8 cellular contexts compared by ENCODE assay signal in genomic region chr4:165328101-165328425, GRCh38. TPM values are rescaled to one million over a fixed set of nuclear protein-coding genes. Genes with fewer than 3 reads are reported as not detected.
DNase-seq lines count a peak whose midpoint lies in the region; ATAC-seq, FAIRE-seq and TF ChIP-seq lines count a peak whose summit lies in the region.

No MANE protein-coding gene starts in this region.

- DNase-seq in Caco-2 (no peak), neuronal stem cell (ENCODE audit: low spot score) (no peak), sciatic nerve (ENCODE audit: low spot score) (no peak), superior temporal gyrus (ENCODE audit: extremely low spot score) (no peak), GM12891 (ENCODE audit: insufficient read length, low spot score) (no peak)

- no peaks in the 10 kb centered on the region for H3K27me3 Mint-ChIP-seq in Caco-2 (ENCODE audit: insufficient read depth, unreplicated experiment)

- peak overlapping the region; percentile 95 for H2BK5ac ChIP-seq in neuronal stem cell (ENCODE audit: low read length)

- H3K4me1 Mint-ChIP-seq in Caco-2 (ENCODE audit: low read depth, unreplicated experiment): peaks cover 33% of the 10 kb centered on the region

- H3K4me3 ChIP-seq in Caco-2 (ENCODE audit: low read depth, low read length): peak overlapping the region; percentile 79
- peak overlapping the region; percentile 98 for H3K4me3 ChIP-seq in HUES64 (ENCODE audit: low read length)
- peak overlapping the region; percentile 80 to 95 for H3K4me3 ChIP-seq in duodenal mucosa (ENCODE audit: low read depth in 1 of 2, low read length in 2 of 2)
- peak overlapping the region; percentile 77 to 99 for H3K4me3 ChIP-seq in neuronal stem cell (ENCODE audit: low read length in 2 of 2)

- intact Hi-C loops in Caco-2 (cut with micrococcal nuclease; ENCODE audit: unreplicated experiment): loop anchor here (1.0 kb wide), 1 partner anchor 197 kb away; no protein-coding TSS in a partner anchor
- intact Hi-C loops in sciatic nerve (cut with DNase I): no loop called here

- H3K9me3 ChIP-seq in Caco-2: peaks cover 10% of the 10 kb centered on the region
- no peaks in the 10 kb centered on the region for H3K9me3 ChIP-seq in HUES64 (ENCODE audit: insufficient read depth, low read depth, low read length)
- no peaks in the 10 kb centered on the region for H3K9me3 ChIP-seq in duodenal mucosa (ENCODE audit: control insufficient read depth in 1 of 2, low read length in 2 of 2)
- H3K9me3 ChIP-seq in neuronal stem cell (replicated peaks in 1 of 2; ENCODE audit: control insufficient read depth in 2 of 2, insufficient read depth in 1 of 2, low read depth in 1 of 2, low read length in 2 of 2): peaks cover 3 to 15% of the 10 kb centered on the region in 2 donors

- H3K23ac ChIP-seq in neuronal stem cell (ENCODE audit: low read depth, low read length, poor library complexity): no peak overlapping the region

- H3K18ac ChIP-seq in neuronal stem cell (ENCODE audit: low read length): no peak overlapping the region

- H3K27ac Mint-ChIP-seq in Caco-2 (ENCODE audit: unreplicated experiment): no peak overlapping the region

- no peak for FAIRE-seq in GM12891 (lab: Jason Lieb, UNC)

- H2BK15ac ChIP-seq in neuronal stem cell (ENCODE audit: low read length): no peak overlapping the region

- H3K4ac ChIP-seq in neuronal stem cell (ENCODE audit: low read length): no peak overlapping the region

- no peak overlapping the region for H4K91ac ChIP-seq in neuronal stem cell (ENCODE audit: low read depth, low read length, poor library complexity)

- peaks cover 35% of the 10 kb centered on the region for H3K36me3 Mint-ChIP-seq in Caco-2 (ENCODE audit: insufficient read depth, unreplicated experiment)

- H2BK12ac ChIP-seq in neuronal stem cell (ENCODE audit: low read length): no peak overlapping the region

- H3K4me1 ChIP-seq in Caco-2 (peaks cover 29% of the 10 kb centered on the region), HUES64 (ENCODE audit: insufficient read depth, low read length) (peaks cover 35% of the 10 kb centered on the region), duodenal mucosa (ENCODE audit: control insufficient read depth in 1 of 2, insufficient read depth in 2 of 2, low read length in 2 of 2) (peaks cover 29 to 33% of the 10 kb centered on the region in 2 donors), neuronal stem cell (ENCODE audit: control insufficient read depth in 2 of 2, insufficient read depth in 1 of 2, low read depth in 1 of 2, low read length in 2 of 2) (peaks cover 3 to 8% of the 10 kb centered on the region in 2 donors)

- H3K79me1 ChIP-seq in neuronal stem cell (ENCODE audit: low read depth, low read length): no peaks in the 10 kb centered on the region

- H2AFZ ChIP-seq in neuronal stem cell (ENCODE audit: low read length): peak overlapping the region; percentile 47

- ATAC-seq in sciatic nerve (no peak), HG02981 (IDR thresholded peaks at IDR 0.05; ENCODE audit: unreplicated experiment) (no peak)

- TSS peak; percentile 42 for BruUV-seq in Caco-2 (replicated peaks; lab: Mats Ljungman, UMichigan)

- H3K14ac ChIP-seq in neuronal stem cell (ENCODE audit: low read length): no peak overlapping the region

- H3K27ac ChIP-seq in HUES64 (ENCODE audit: low read depth, low read length) (peak overlapping the region; percentile 21), duodenal mucosa (ENCODE audit: low read depth, low read length) (no peak overlapping the region), neuronal stem cell (replicated peaks; ENCODE audit: low read length) (peak overlapping the region; percentile 28)

- CTCF ChIA-PET in Caco-2 (lab: Charles Lee): interaction anchor here (0.8 kb wide), 1 partner anchor 215 kb away, joined by 5 read pairs; the partner anchor contains the start of gene TMEM192

- no peak for TF ChIP-seq CTCF in Caco-2 (IDR thresholded peaks at IDR 0.05; ENCODE audit: insufficient read depth in 1 of 2, low read depth in 1 of 2, low read length in 1 of 2, severe bottlenecking in 1 of 2, unreplicated experiment in 1 of 2)

- H4K8ac ChIP-seq in neuronal stem cell (ENCODE audit: low read depth, low read length): no peak overlapping the region

- peak overlapping the region; percentile 82 for H3K9ac ChIP-seq in HUES64 (ENCODE audit: low read depth, low read length)
- H3K9ac ChIP-seq in duodenal mucosa (ENCODE audit: low read depth in 1 of 2, low read length in 2 of 2): peak overlapping the region; percentile 78 to 97
- H3K9ac ChIP-seq in neuronal stem cell (ENCODE audit: low read depth, low read length, poor library complexity): peak overlapping the region; percentile 88

- POLR2A ChIA-PET in Caco-2 (lab: Charles Lee): interaction anchor here (1.1 to 1.9 kb wide), 2 partner anchors 15 to 215 kb away, joined by 6 to 24 read pairs; partner anchors contain the start of gene TMEM192

- WGBS in HUES64: under 1% methylated on average over 7 of the region's 7 CpGs
- no CpG with 5 or more reads among the region's 7 CpGs for WGBS in neuronal stem cell (ENCODE audit: extremely low coverage in 2 of 2, insufficient read length in 2 of 2, insufficient replicate concordance in 1 of 2), 2 donors

- no peaks in the 10 kb centered on the region for H3K9me3 Mint-ChIP-seq in Caco-2 (ENCODE audit: unreplicated experiment)

- no peak overlapping the region for H2AK5ac ChIP-seq in neuronal stem cell (ENCODE audit: low read depth, low read length)

- peak overlapping the region; percentile 58 for H3K4me2 ChIP-seq in neuronal stem cell (ENCODE audit: insufficient read depth, low read length, poor library complexity, severe bottlenecking)

- no peak for TF ChIP-seq POLR2A in GM12891 (IDR thresholded peaks at IDR 0.05; ENCODE audit: low read depth, low read length)

- H3K4me3 Mint-ChIP-seq in Caco-2 (ENCODE audit: unreplicated experiment): no peak overlapping the region

- no peak overlapping the region for H2BK120ac ChIP-seq in neuronal stem cell (ENCODE audit: low read depth, low read length)

- H3K36me3 ChIP-seq in Caco-2 (ENCODE audit: control insufficient read depth, insufficient read depth, low read length) (no peaks in the 10 kb centered on the region; the same call in 1 of the 2 replicates), HUES64 (ENCODE audit: insufficient read depth, low read length) (peaks cover 33% of the 10 kb centered on the region), duodenal mucosa (ENCODE audit: control insufficient read depth in 1 of 2, insufficient read depth in 2 of 2, low read length in 2 of 2) (no peaks in the 10 kb centered on the region), neuronal stem cell (replicated peaks in 1 of 2; ENCODE audit: control insufficient read depth in 2 of 2, insufficient read depth in 2 of 2, low read length in 2 of 2) (peaks cover 6 to 49% of the 10 kb centered on the region in 2 donors)

- H3K27me3 ChIP-seq in Caco-2 (replicated peaks; ENCODE audit: control insufficient read depth, insufficient read depth, low read length): no peaks in the 10 kb centered on the region
- no peaks in the 10 kb centered on the region for H3K27me3 ChIP-seq in HUES64 (ENCODE audit: insufficient read depth, low read length)
- H3K27me3 ChIP-seq in duodenal mucosa (ENCODE audit: control insufficient read depth in 1 of 2, insufficient read depth in 2 of 2, low read length in 2 of 2): no peaks in the 10 kb centered on the region
- peaks cover 0 to 2% (median 0%) of the 10 kb centered on the region in 3 experiments for H3K27me3 ChIP-seq in neuronal stem cell (ENCODE audit: control insufficient read depth in 3 of 3, insufficient read depth in 3 of 3, low read depth in 1 of 3, low read length in 3 of 3)

TF ChIP-seq in GM12891, 5 proteins besides CTCF, POLR2A, EP300 and RAD21:
- TF ChIP-seq SPI1 (IDR thresholded peaks at IDR 0.05; ENCODE audit: low read depth, low read length): no peak
- TF ChIP-seq POU2F2 (IDR thresholded peaks at IDR 0.05; ENCODE audit: low read depth, low read length): no peak
- no peak for TF ChIP-seq TAF1 (IDR thresholded peaks at IDR 0.05; ENCODE audit: low read depth, low read length)
- TF ChIP-seq POLR2AphosphoS5 (IDR thresholded peaks at IDR 0.05; ENCODE audit: low read depth, low read length): no peak
- no peak for TF ChIP-seq PAX5 (IDR thresholded peaks at IDR 0.05; ENCODE audit: insufficient read depth, low read length, severe bottlenecking)
TF ChIP-seq in GM12891: peak in this region for 0.

RNA-seq across cellular contexts. Expression of gene MSMO1, which starts 0.6 kb away (rescaled TPM):
- 80.5 and 91.1 TPM in 2 replicates for total RNA-seq in Caco-2 (2022)
- polyA plus RNA-seq in HUES64 (2013, experiment 1 of 2): 127 TPM
- 162 TPM for polyA plus RNA-seq in HUES64 (2013, experiment 2 of 2)
- 226 TPM for polyA plus RNA-seq in neuronal stem cell (2013, experiment 1 of 2)
- 233 TPM for polyA plus RNA-seq in neuronal stem cell (2013, experiment 2 of 2)
- 114 TPM for total RNA-seq in sciatic nerve
- polyA plus RNA-seq in GM12891 (2012; ENCODE audit: low read depth, missing spikeins): 16.9 TPM

RNA-seq across cellular contexts. Expression of gene CPE, which starts 50.7 kb away (rescaled TPM):
- total RNA-seq in Caco-2 (2022): 4.6 and 5.9 TPM in 2 replicates
- 34.3 TPM for polyA plus RNA-seq in HUES64 (2013, experiment 1 of 2)
- 46.3 TPM for polyA plus RNA-seq in HUES64 (2013, experiment 2 of 2)
- 71.3 TPM for polyA plus RNA-seq in neuronal stem cell (2013, experiment 1 of 2)
- polyA plus RNA-seq in neuronal stem cell (2013, experiment 2 of 2): 71.3 TPM
- 109 TPM for total RNA-seq in sciatic nerve
- polyA plus RNA-seq in GM12891 (2012; ENCODE audit: low read depth, missing spikeins): not detected

Comparison
In these comparisons a context has a peak if more than half of its experiments do, and no peak if none do; other contexts are left out.
1. RNA of gene CPE, which starts 50.7 kb away (total RNA-seq): 109 TPM in sciatic nerve (single experiment); 4.6 to 5.9 TPM in Caco-2; every median in the first group is over 10 times any median in the second.
2. Peak in every context shown above with its lines, with median percentiles within 50 percentile points of each other: H3K4me3 ChIP-seq and H3K9ac ChIP-seq.